Comparison of ENCODE assay signal across 29 cellular contexts in the genomic region with DNA sequence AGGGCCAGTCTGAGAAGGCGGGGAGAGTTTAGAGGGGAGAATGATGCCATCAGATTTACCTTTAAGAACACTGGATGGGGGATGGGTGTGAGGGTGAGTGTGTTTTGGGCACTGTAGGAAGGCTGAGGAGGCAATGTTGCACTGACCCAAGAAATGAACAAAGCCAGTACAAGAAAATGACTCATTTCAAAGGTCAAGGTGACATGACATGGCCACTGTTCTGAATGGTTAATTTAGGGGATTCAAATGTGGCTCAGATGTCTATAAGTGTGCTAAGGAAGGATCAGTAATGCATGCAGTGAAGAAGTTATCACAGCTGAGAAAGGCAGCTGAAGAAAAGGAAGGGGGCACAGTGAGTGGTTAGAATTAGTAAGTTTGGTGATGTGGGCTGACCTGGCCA.
"Had no signal": no experiment of that assay in that cellular context is flagged by ENCODE, and none has a peak within 500 bp of the region (broad histone marks: within the 10 kb centered on the region; RNA-seq: fewer than 3 reads in every experiment).

No MANE protein-coding gene starts in this region.

- H3K27me3 ChIP-seq: brain microvascular endothelial cell, esophagus muscularis mucosa, foreskin keratinocyte, gastrocnemius medialis, heart left ventricle had no signal

- ATAC-seq: activated CD8-positive, alpha-beta T cell treated with anti-CD3 and anti-CD28 coated beads for 36 hours; activated T-cell treated with anti-CD3 and anti-CD28 coated beads, Interleukin-2, amount 50 U/mL, for 4 hours; activated T-helper 17 cell treated with anti-CD3 and anti-CD28 coated beads, Interleukin-2, amount 50 U/mL, for 72 hours; foreskin keratinocyte; gastrocnemius medialis; heart left ventricle had no signal

- H3K4me1 ChIP-seq: esophagus muscularis mucosa, foreskin keratinocyte, gastrocnemius medialis had no signal

- H3K27me3 Mint-ChIP-seq: activated CD4-positive, alpha-beta T cell treated with anti-CD3 and anti-CD28 coated beads, Interleukin-2, amount 10 ng/mL, durations not matched to agents 7 days and 5 days; activated CD8-positive, alpha-beta T cell treated with anti-CD3 and anti-CD28 coated beads for 36 hours; activated naive CD8-positive, alpha-beta T cell; activated T-helper 17 cell treated with anti-CD3 and anti-CD28 coated beads, Interleukin-2, amount 50 U/mL, for 72 hours; dendritic cell treated with granulocyte-macrophage colony-stimulating factor and Interleukin-4, amounts not matched to agents 40 ng/mL and 50 ng/mL, for 4 days had no signal

- DNase-seq: activated CD4-positive, alpha-beta T cell treated with anti-CD3 and anti-CD28 coated beads for 1 hour; activated CD4-positive, alpha-beta T cell treated with anti-CD3 and anti-CD28 coated beads for 4 hours; activated CD4-positive, alpha-beta T cell treated with anti-CD3 and anti-CD28 coated beads, Interleukin-2, amount 10 ng/mL, durations not matched to agents 7 days and 5 days; activated CD4-positive, alpha-beta T cell treated with anti-CD3 and anti-CD28 coated beads, Interleukin-2, amount 50 U/mL, for 4 hours; activated CD8-positive, alpha-beta memory T cell treated with anti-CD3 and anti-CD28 coated beads for 24 hours; activated CD8-positive, alpha-beta T cell treated with anti-CD3 and anti-CD28 coated beads for 36 hours; activated effector memory CD4-positive, alpha-beta T cell treated with Interleukin-2 at 50 U/mL for 16 hours; activated gamma-delta T cell treated with Interleukin-2 at 50 U/mL for 16 hours; activated naive CD4-positive, alpha-beta T cell treated with anti-CD3 and anti-CD28 coated beads, Interleukin-2, amount 50 U/mL, for 16 hours; activated naive CD4-positive, alpha-beta T cell treated with Interleukin-2 at 50 U/mL for 16 hours; activated T-cell treated with anti-CD3 and anti-CD28 coated beads, Interleukin-2, amount 50 U/mL, for 4 hours; amniotic stem cell; anterior cingulate cortex; brain microvascular endothelial cell; central memory CD4-positive, alpha-beta T cell; dorsolateral prefrontal cortex; effector memory CD4-positive, alpha-beta T cell; erythroblast; foreskin keratinocyte; gastrocnemius medialis; glutamatergic neuron; heart left ventricle; T-helper 2 cell had no signal

- H3K27ac ChIP-seq: brain microvascular endothelial cell, coronary artery, dorsolateral prefrontal cortex, esophagus muscularis mucosa, foreskin keratinocyte, gastrocnemius medialis, heart left ventricle had no signal

- H3K4me3 Mint-ChIP-seq: activated CD4-positive, alpha-beta T cell treated with anti-CD3 and anti-CD28 coated beads, Interleukin-2, amount 10 ng/mL, durations not matched to agents 7 days and 5 days; activated CD8-positive, alpha-beta T cell treated with anti-CD3 and anti-CD28 coated beads for 36 hours; activated naive CD8-positive, alpha-beta T cell; activated T-cell treated with anti-CD3 and anti-CD28 coated beads, Interleukin-2, amount 50 U/mL, for 4 hours; activated T-helper 17 cell treated with anti-CD3 and anti-CD28 coated beads, Interleukin-2, amount 50 U/mL, for 72 hours; dendritic cell treated with granulocyte-macrophage colony-stimulating factor and Interleukin-4, amounts not matched to agents 40 ng/mL and 50 ng/mL, for 4 days had no signal

- H3K27ac Mint-ChIP-seq: activated CD4-positive, alpha-beta T cell treated with anti-CD3 and anti-CD28 coated beads, Interleukin-2, amount 10 ng/mL, durations not matched to agents 7 days and 5 days; activated CD8-positive, alpha-beta T cell treated with anti-CD3 and anti-CD28 coated beads for 36 hours; activated naive CD8-positive, alpha-beta T cell; activated T-helper 17 cell treated with anti-CD3 and anti-CD28 coated beads, Interleukin-2, amount 50 U/mL, for 72 hours; dendritic cell treated with granulocyte-macrophage colony-stimulating factor and Interleukin-4, amounts not matched to agents 40 ng/mL and 50 ng/mL, for 4 days had no signal

- H3K4me3 ChIP-seq: coronary artery, dorsolateral prefrontal cortex, esophagus muscularis mucosa, gastrocnemius medialis, heart left ventricle had no signal

- H3K9me3 ChIP-seq: esophagus muscularis mucosa, gastrocnemius medialis, heart left ventricle had no signal

- H3K36me3 Mint-ChIP-seq: activated naive CD8-positive, alpha-beta T cell had no signal

- H3K9me3 Mint-ChIP-seq: activated CD4-positive, alpha-beta T cell treated with anti-CD3 and anti-CD28 coated beads, Interleukin-2, amount 10 ng/mL, durations not matched to agents 7 days and 5 days; activated CD8-positive, alpha-beta T cell treated with anti-CD3 and anti-CD28 coated beads for 36 hours; dendritic cell treated with granulocyte-macrophage colony-stimulating factor and Interleukin-4, amounts not matched to agents 40 ng/mL and 50 ng/mL, for 4 days had no signal

- FAIRE-seq: astrocyte had no signal

- H3K4me1 Mint-ChIP-seq: activated CD4-positive, alpha-beta T cell treated with anti-CD3 and anti-CD28 coated beads, Interleukin-2, amount 10 ng/mL, durations not matched to agents 7 days and 5 days; activated T-helper 17 cell treated with anti-CD3 and anti-CD28 coated beads, Interleukin-2, amount 50 U/mL, for 72 hours had no signal

- H3K36me3 ChIP-seq: brain microvascular endothelial cell, esophagus muscularis mucosa, gastrocnemius medialis, heart left ventricle had no signal
